ENCODE assay signal across 1 cellular context in genomic region chr17:76737082-76737675, GRCh38.
TF ChIP-seq lines count a peak whose summit lies in the region.

Gene SRSF2 (minus strand): TSS chr17:76737331. CDS start chr17:76737160, 171 bp downstream.

TF ChIP-seq in HEK293, 187 proteins besides CTCF, POLR2A, EP300 and RAD21 (continued from another document and continues in another):
- TF ChIP-seq EGR2 (tag by site-specific recombination; IDR thresholded peaks at IDR 0.05; ENCODE audit: low read depth) (0 out of 2 replicates have a peak, but pooled peaks have one; percentile 9), KLF16 (tag by site-specific recombination; IDR thresholded peaks at IDR 0.05) (peak; percentile 68; the same call in 1 of the 2 replicates), FEZF1 (tag by site-specific recombination; IDR thresholded peaks at IDR 0.05) (no peak), PRDM4 (tag by site-specific recombination; IDR thresholded peaks at IDR 0.05) (peak; percentile 86), ZFP37 (tag by site-specific recombination; IDR thresholded peaks at IDR 0.05) (peak; percentile 98), SP2 (tag by site-specific recombination; IDR thresholded peaks at IDR 0.05) (peak; percentile 96), ZNF558 (tag by site-specific recombination; IDR thresholded peaks at IDR 0.05) (0 out of 2 replicates have a peak, but pooled peaks have one; percentile 25), KLF8 (tag by site-specific recombination; IDR thresholded peaks at IDR 0.05) (peak; percentile 71), ZSCAN4 (tag by site-specific recombination; IDR thresholded peaks at IDR 0.05) (peak; percentile 46; the same call in 1 of the 2 replicates), ZNF223 (tag by site-specific recombination; IDR thresholded peaks at IDR 0.05) (peak; percentile 5; the same call in 1 of the 2 replicates), ZNF518A (tag by site-specific recombination; conservative IDR thresholded peaks at IDR 0.05; ENCODE audit: low read depth) (peak; percentile 53; the same call in 1 of the 2 replicates), OVOL3 (tag by site-specific recombination; IDR thresholded peaks at IDR 0.05) (peak; percentile 71; the same call in 1 of the 2 replicates), ZNF513 (tag by site-specific recombination; IDR thresholded peaks at IDR 0.05) (peak; percentile 83; the same call in 1 of the 2 replicates), INSM2 (tag by site-specific recombination; IDR thresholded peaks at IDR 0.05) (peak; percentile 78), ZNF747 (tag by site-specific recombination; IDR thresholded peaks at IDR 0.05) (peak; percentile 94; the same call in 1 of the 2 replicates), ZNF114 (tag by site-specific recombination; IDR thresholded peaks at IDR 0.05) (no peak), ZNF174 (tag by site-specific recombination; IDR thresholded peaks at IDR 0.05) (no peak), ZNF658 (tag by site-specific recombination; IDR thresholded peaks at IDR 0.05) (0 out of 2 replicates have a peak, but pooled peaks have one; percentile 22), ZNF175 (tag by site-specific recombination; IDR thresholded peaks at IDR 0.05) (no peak), ZNF2 (tag by site-specific recombination; IDR thresholded peaks at IDR 0.05) (peak; percentile 97), HIC1 (tag by site-specific recombination; IDR thresholded peaks at IDR 0.05) (no peak)
- TF ChIP-seq, protein P1, sequence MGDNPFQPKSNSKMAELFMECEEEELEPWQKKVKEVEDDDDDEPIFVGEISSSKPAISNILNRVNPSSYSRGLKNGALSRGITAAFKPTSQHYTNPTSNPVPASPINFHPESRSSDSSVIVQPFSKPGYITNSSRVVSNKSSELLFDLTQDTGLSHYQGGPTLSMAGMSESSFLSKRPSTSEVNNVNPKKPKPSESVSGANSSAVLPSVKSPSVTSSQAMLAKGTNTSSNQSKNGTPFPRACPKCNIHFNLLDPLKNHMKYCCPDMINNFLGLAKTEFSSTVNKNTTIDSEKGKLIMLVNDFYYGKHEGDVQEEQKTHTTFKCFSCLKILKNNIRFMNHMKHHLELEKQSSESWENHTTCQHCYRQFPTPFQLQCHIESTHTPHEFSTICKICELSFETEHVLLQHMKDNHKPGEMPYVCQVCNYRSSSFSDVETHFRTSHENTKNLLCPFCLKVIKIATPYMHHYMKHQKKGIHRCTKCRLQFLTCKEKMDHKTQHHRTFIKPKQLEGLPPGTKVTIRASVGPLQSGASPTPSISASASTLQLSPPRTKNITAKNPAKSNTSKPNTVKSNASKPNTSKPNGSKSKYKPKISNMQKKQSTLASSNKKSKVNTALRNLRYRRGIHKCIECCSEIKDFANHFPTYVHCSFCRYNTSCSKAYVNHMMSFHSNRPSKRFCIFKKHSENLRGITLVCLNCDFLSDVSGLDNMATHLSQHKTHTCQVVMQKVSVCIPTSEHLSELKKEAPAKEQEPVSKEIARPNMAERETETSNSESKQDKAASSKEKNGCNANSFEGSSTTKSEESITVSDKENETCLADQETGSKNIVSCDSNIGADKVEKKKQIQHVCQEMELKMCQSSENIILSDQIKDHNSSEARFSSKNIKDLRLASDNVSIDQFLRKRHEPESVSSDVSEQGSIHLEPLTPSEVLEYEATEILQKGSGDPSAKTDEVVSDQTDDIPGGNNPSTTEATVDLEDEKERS (tag by site-specific recombination; IDR thresholded peaks at IDR 0.05): 0 out of 2 replicates have a peak, but pooled peaks have one; percentile 30
- TF ChIP-seq, protein P2, sequence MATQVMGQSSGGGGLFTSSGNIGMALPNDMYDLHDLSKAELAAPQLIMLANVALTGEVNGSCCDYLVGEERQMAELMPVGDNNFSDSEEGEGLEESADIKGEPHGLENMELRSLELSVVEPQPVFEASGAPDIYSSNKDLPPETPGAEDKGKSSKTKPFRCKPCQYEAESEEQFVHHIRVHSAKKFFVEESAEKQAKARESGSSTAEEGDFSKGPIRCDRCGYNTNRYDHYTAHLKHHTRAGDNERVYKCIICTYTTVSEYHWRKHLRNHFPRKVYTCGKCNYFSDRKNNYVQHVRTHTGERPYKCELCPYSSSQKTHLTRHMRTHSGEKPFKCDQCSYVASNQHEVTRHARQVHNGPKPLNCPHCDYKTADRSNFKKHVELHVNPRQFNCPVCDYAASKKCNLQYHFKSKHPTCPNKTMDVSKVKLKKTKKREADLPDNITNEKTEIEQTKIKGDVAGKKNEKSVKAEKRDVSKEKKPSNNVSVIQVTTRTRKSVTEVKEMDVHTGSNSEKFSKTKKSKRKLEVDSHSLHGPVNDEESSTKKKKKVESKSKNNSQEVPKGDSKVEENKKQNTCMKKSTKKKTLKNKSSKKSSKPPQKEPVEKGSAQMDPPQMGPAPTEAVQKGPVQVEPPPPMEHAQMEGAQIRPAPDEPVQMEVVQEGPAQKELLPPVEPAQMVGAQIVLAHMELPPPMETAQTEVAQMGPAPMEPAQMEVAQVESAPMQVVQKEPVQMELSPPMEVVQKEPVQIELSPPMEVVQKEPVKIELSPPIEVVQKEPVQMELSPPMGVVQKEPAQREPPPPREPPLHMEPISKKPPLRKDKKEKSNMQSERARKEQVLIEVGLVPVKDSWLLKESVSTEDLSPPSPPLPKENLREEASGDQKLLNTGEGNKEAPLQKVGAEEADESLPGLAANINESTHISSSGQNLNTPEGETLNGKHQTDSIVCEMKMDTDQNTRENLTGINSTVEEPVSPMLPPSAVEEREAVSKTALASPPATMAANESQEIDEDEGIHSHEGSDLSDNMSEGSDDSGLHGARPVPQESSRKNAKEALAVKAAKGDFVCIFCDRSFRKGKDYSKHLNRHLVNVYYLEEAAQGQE (tag by site-specific recombination; IDR thresholded peaks at IDR 0.05): peak; percentile 56; the same call in 1 of the 2 replicates
- TF ChIP-seq, protein P3, sequence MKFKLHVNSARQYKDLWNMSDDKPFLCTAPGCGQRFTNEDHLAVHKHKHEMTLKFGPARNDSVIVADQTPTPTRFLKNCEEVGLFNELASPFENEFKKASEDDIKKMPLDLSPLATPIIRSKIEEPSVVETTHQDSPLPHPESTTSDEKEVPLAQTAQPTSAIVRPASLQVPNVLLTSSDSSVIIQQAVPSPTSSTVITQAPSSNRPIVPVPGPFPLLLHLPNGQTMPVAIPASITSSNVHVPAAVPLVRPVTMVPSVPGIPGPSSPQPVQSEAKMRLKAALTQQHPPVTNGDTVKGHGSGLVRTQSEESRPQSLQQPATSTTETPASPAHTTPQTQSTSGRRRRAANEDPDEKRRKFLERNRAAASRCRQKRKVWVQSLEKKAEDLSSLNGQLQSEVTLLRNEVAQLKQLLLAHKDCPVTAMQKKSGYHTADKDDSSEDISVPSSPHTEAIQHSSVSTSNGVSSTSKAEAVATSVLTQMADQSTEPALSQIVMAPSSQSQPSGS (tag by site-specific recombination; IDR thresholded peaks at IDR 0.05; ENCODE audit: low read depth): no peak
